In genomic region chr20:58416832-58417231, GRCh38 we compare ENCODE assay signal across 15 cellular contexts. TPM values are rescaled to one million over a fixed set of nuclear protein-coding genes. Genes with fewer than 3 reads are reported as not detected.
DNase-seq lines count a peak whose midpoint lies in the region; ATAC-seq, FAIRE-seq and TF ChIP-seq lines count a peak whose summit lies in the region.
"Had no signal": no experiment of that assay in that cellular context is flagged by ENCODE, and none has a peak within 500 bp of the region (broad histone marks: within the 10 kb centered on the region; RNA-seq: fewer than 3 reads in every experiment).

No MANE protein-coding gene starts in this region.

- H3K36me3 Mint-ChIP-seq in CD4-positive, CD25-positive, alpha-beta regulatory T cell = peaks cover 33% of the 10 kb centered on the region
- H3K36me3 Mint-ChIP-seq in activated CD8-positive, alpha-beta T cell treated with anti-CD3 and anti-CD28 coated beads, Interleukin-2, amount 10 ng/mL, durations not matched to agents 7 days and 5 days (ENCODE audit: low read depth) = peaks cover 55% of the 10 kb centered on the region

- POLR2A ChIA-PET in activated CD8-positive, alpha-beta T cell treated with anti-CD3 and anti-CD28 coated beads, Interleukin-2, amount 10 ng/mL, durations not matched to agents 7 days and 5 days (lab: Charles Lee) = no interaction called here

- ATAC-seq in CD4-positive, CD25-positive, alpha-beta regulatory T cell (ENCODE audit: low read depth in 2 of 2) = peak; percentile 28 to 37
- no peak for ATAC-seq in activated CD8-positive, alpha-beta T cell treated with anti-CD3 and anti-CD28 coated beads, Interleukin-2, amount 10 ng/mL, durations not matched to agents 7 days and 5 days
- ATAC-seq in left colon = peak; percentile 74
- no peak for ATAC-seq in HG02885 (IDR thresholded peaks at IDR 0.05; ENCODE audit: poor library complexity, unreplicated experiment)
- no peak for ATAC-seq in GM18868 (IDR thresholded peaks at IDR 0.05; ENCODE audit: unreplicated experiment)
- ATAC-seq: PC-3, right cardiac atrium had no signal

- H3K4me1 ChIP-seq in CD4-positive, CD25-positive, alpha-beta regulatory T cell (ENCODE audit: control insufficient read depth, insufficient read depth, low read length, poor library complexity, severe bottlenecking) = peaks cover 20% of the 10 kb centered on the region

- TF ChIP-seq POLR2A in GM12891 (IDR thresholded peaks at IDR 0.05; ENCODE audit: low read depth, low read length) = no peak

- FAIRE-seq in GM12891 (lab: Jason Lieb, UNC) (no peak), GM19239 (lab: Jason Lieb, UNC) (no peak)

- DNase-seq in CD4-positive, CD25-positive, alpha-beta regulatory T cell = peak in 2 of 3 donors; percentile 19 to 66
- DNase-seq in GM12891 (ENCODE audit: insufficient read length, low spot score) (no peak), left colon (no peak), GM19239 (ENCODE audit: insufficient read length, low spot score) (no peak)
- no peak for DNase-seq in activated CD8-positive, alpha-beta T cell treated with anti-CD3 and anti-CD28 coated beads, Interleukin-2, amount 10 ng/mL, durations not matched to agents 7 days and 5 days
- DNase-seq: BE2C, GM23248, NCI-H187, NCI-H510A treated with DMSO at 0.1 percent for 48 hours, PC-3, right cardiac atrium, SK-N-SH had no signal

- no peaks in the 10 kb centered on the region for H3K27me3 ChIP-seq in CD4-positive, CD25-positive, alpha-beta regulatory T cell (ENCODE audit: control insufficient read depth, insufficient read depth, low read length)
- H3K27me3 ChIP-seq: BE2C, cardiac muscle cell had no signal

- H3K27me3 Mint-ChIP-seq in CD4-positive, CD25-positive, alpha-beta regulatory T cell = no peaks in the 10 kb centered on the region
- H3K27me3 Mint-ChIP-seq in activated CD8-positive, alpha-beta T cell treated with anti-CD3 and anti-CD28 coated beads, Interleukin-2, amount 10 ng/mL, durations not matched to agents 7 days and 5 days (ENCODE audit: low read depth) = no peaks in the 10 kb centered on the region

- no peaks in the 10 kb centered on the region for H3K9me3 Mint-ChIP-seq in CD4-positive, CD25-positive, alpha-beta regulatory T cell
- H3K9me3 Mint-ChIP-seq in activated CD8-positive, alpha-beta T cell treated with anti-CD3 and anti-CD28 coated beads, Interleukin-2, amount 10 ng/mL, durations not matched to agents 7 days and 5 days (ENCODE audit: insufficient read depth) = no peaks in the 10 kb centered on the region

- H3K27ac Mint-ChIP-seq in CD4-positive, CD25-positive, alpha-beta regulatory T cell = peak overlapping the region; percentile 66 to 88 (median 81)
- H3K27ac Mint-ChIP-seq in activated CD8-positive, alpha-beta T cell treated with anti-CD3 and anti-CD28 coated beads, Interleukin-2, amount 10 ng/mL, durations not matched to agents 7 days and 5 days = peak overlapping the region; percentile 28

- intact Hi-C loops in left colon (cut with DNase I, micrococcal nuclease) = no loop called here

- peak overlapping the region; percentile 58 for H3K4me3 ChIP-seq in CD4-positive, CD25-positive, alpha-beta regulatory T cell (ENCODE audit: low read depth, low read length)
- H3K4me3 ChIP-seq: cardiac muscle cell, GM23248 had no signal

- H3K36me3 ChIP-seq in CD4-positive, CD25-positive, alpha-beta regulatory T cell (ENCODE audit: control insufficient read depth, insufficient read depth, low read length) = peaks cover 28% of the 10 kb centered on the region
- H3K36me3 ChIP-seq: cardiac muscle cell had no signal

- H3K4me1 Mint-ChIP-seq in CD4-positive, CD25-positive, alpha-beta regulatory T cell = peaks cover 21 to 44% (median 35%) of the 10 kb centered on the region in 4 donors
- H3K4me1 Mint-ChIP-seq in activated CD8-positive, alpha-beta T cell treated with anti-CD3 and anti-CD28 coated beads, Interleukin-2, amount 10 ng/mL, durations not matched to agents 7 days and 5 days (ENCODE audit: low read depth) = peaks cover 25% of the 10 kb centered on the region

- H3K4me3 Mint-ChIP-seq in CD4-positive, CD25-positive, alpha-beta regulatory T cell = peak overlapping the region in 3 of 4 donors; percentile 56 to 63 (median 57)
- H3K4me3 Mint-ChIP-seq in activated CD8-positive, alpha-beta T cell treated with anti-CD3 and anti-CD28 coated beads, Interleukin-2, amount 10 ng/mL, durations not matched to agents 7 days and 5 days = no peak overlapping the region

- no peaks in the 10 kb centered on the region for H3K9me3 ChIP-seq in CD4-positive, CD25-positive, alpha-beta regulatory T cell (ENCODE audit: control insufficient read depth in 2 of 2, low read length in 2 of 2)
- H3K9me3 ChIP-seq: BE2C, SK-N-SH had no signal

- peak overlapping the region; percentile 43 for H3K27ac ChIP-seq in CD4-positive, CD25-positive, alpha-beta regulatory T cell (ENCODE audit: insufficient read depth, low read length, poor library complexity, severe bottlenecking)
- H3K27ac ChIP-seq: cardiac muscle cell, GM23248 had no signal

- CTCF ChIA-PET in activated CD8-positive, alpha-beta T cell treated with anti-CD3 and anti-CD28 coated beads, Interleukin-2, amount 10 ng/mL, durations not matched to agents 7 days and 5 days (lab: Charles Lee) = no interaction called here

TF ChIP-seq in GM12891, 5 proteins besides CTCF, POLR2A, EP300 and RAD21:
- TF ChIP-seq PAX5 (IDR thresholded peaks at IDR 0.05; ENCODE audit: insufficient read depth, low read length, severe bottlenecking) (no peak), POLR2AphosphoS5 (IDR thresholded peaks at IDR 0.05; ENCODE audit: low read depth, low read length) (no peak), TAF1 (IDR thresholded peaks at IDR 0.05; ENCODE audit: low read depth, low read length) (no peak), SPI1 (IDR thresholded peaks at IDR 0.05; ENCODE audit: low read depth, low read length) (peak; percentile 52; the same call in 1 of the 2 replicates), POU2F2 (IDR thresholded peaks at IDR 0.05; ENCODE audit: low read depth, low read length) (no peak)

RNA-seq across cellular contexts. Expression of gene VAPB, which starts 27.8 kb away (rescaled TPM):
- total RNA-seq in CD4-positive, CD25-positive, alpha-beta regulatory T cell = 25.7 TPM
- 10 to 100 TPM; 18.9 to 25.2 (median 21.0) TPM for polyA plus RNA-seq in CD4-positive, CD25-positive, alpha-beta regulatory T cell
- 15.4 TPM for polyA plus RNA-seq in GM12891 (2012; ENCODE audit: low read depth, missing spikeins)
- total RNA-seq in activated CD8-positive, alpha-beta T cell treated with anti-CD3 and anti-CD28 coated beads, Interleukin-2, amount 10 ng/mL, durations not matched to agents 7 days and 5 days = 10 to 100 TPM; 34.5 to 36.8 TPM
- 10 to 100 TPM; 53.5 to 63.3 TPM for total RNA-seq in left colon

Comparison
In these comparisons a context has a peak if more than half of its experiments do, and no peak if none do; other contexts are left out.
1. ATAC-seq: peak in CD4-positive, CD25-positive, alpha-beta regulatory T cell (2 of 2) and left colon (single experiment); none in activated CD8-positive, alpha-beta T cell treated with anti-CD3 and anti-CD28 coated beads, Interleukin-2, amount 10 ng/mL, durations not matched to agents 7 days and 5 days (single experiment), HG02885 (single experiment) and GM18868 (single experiment).
2. DNase-seq: peak in CD4-positive, CD25-positive, alpha-beta regulatory T cell (2 of 3); none in GM12891 (single experiment), activated CD8-positive, alpha-beta T cell treated with anti-CD3 and anti-CD28 coated beads, Interleukin-2, amount 10 ng/mL, durations not matched to agents 7 days and 5 days (single experiment), left colon (0 of 2) and GM19239 (single experiment).